8 cellular contexts compared by ENCODE assay signal in genomic region chr7:2431260-2431867, GRCh38. TPM values are rescaled to one million over a fixed set of nuclear protein-coding genes. Genes with fewer than 3 reads are reported as not detected.
DNase-seq lines count a peak whose midpoint lies in the region; ATAC-seq, FAIRE-seq and TF ChIP-seq lines count a peak whose summit lies in the region.

No MANE protein-coding gene starts in this region.

- H3K4me1 ChIP-seq in CD4-positive, CD25-positive, alpha-beta regulatory T cell (ENCODE audit: control insufficient read depth, insufficient read depth, low read length, poor library complexity, severe bottlenecking): no peaks in the 10 kb centered on the region
- peaks cover 16% of the 10 kb centered on the region for H3K4me1 ChIP-seq in HepG2 (ENCODE audit: insufficient read depth, low read length)

- H3K4me3 Mint-ChIP-seq in CD4-positive, CD25-positive, alpha-beta regulatory T cell: no peak overlapping the region

- peak; percentile 40 to 53 for ATAC-seq in CD4-positive, CD25-positive, alpha-beta regulatory T cell (ENCODE audit: low read depth in 2 of 2)
- ATAC-seq in HepG2 (peak; percentile 92), left ventricle myocardium superior (no peak)

- peaks cover 20% of the 10 kb centered on the region for H3K36me3 Mint-ChIP-seq in CD4-positive, CD25-positive, alpha-beta regulatory T cell

- H3K27ac Mint-ChIP-seq in CD4-positive, CD25-positive, alpha-beta regulatory T cell: peak overlapping the region in 1 of 3 donors; percentile 1

- POLR2A ChIA-PET in HepG2 (lab: Yijun Ruan, JAX): interaction anchor here (1.2 kb wide), 1 partner anchor 19 kb away, joined by 4 read pairs; no protein-coding TSS in a partner anchor

- no peaks in the 10 kb centered on the region for H3K27me3 ChIP-seq in CD4-positive, CD25-positive, alpha-beta regulatory T cell (ENCODE audit: control insufficient read depth, insufficient read depth, low read length)
- H3K27me3 ChIP-seq in HepG2 (ENCODE audit: control insufficient read depth in 1 of 2, insufficient read depth in 2 of 2, low read length in 2 of 2): no peaks in the 10 kb centered on the region

- H3K9me3 ChIP-seq in CD4-positive, CD25-positive, alpha-beta regulatory T cell (ENCODE audit: control insufficient read depth in 2 of 2, low read length in 2 of 2): peaks cover 0 to 3% of the 10 kb centered on the region in 2 experiments
- no peaks in the 10 kb centered on the region for H3K9me3 ChIP-seq in HepG2 (ENCODE audit: low read length)

- in situ Hi-C loops in HepG2 (cut with HindIII; ENCODE audit: extremely low pct_ligation_motif_present, low pct_unique_long_range_greater_than_20kb): loop anchor here (10.0 kb wide), 1 partner anchor 47 kb away; no protein-coding TSS in a partner anchor

- TF ChIP-seq EP300 in HepG2 (IDR thresholded peaks at IDR 0.05; ENCODE audit: low read depth in 2 of 2, low read length in 2 of 2) (no peak), HepG2 (CRISPR knock-in tag; IDR thresholded peaks at IDR 0.05; ENCODE audit: borderline replicate concordance) (no peak)

- no peak overlapping the region for H3K9ac ChIP-seq in HepG2 (ENCODE audit: insufficient read depth, low read depth, low read length)

- CTCF ChIA-PET in HepG2 (lab: Yijun Ruan, JAX; ENCODE audit: low intra/inter-chr PET ratio, low total read pairs): interaction anchor here (1.6 kb wide), 1 partner anchor 27 kb away, joined by 5 read pairs; the partner anchor contains the start of gene CHST12

- peak; percentile 76 for TF ChIP-seq RAD21 in HepG2 (CRISPR knock-in tag; IDR thresholded peaks at IDR 0.05)

- H3K36me3 ChIP-seq in CD4-positive, CD25-positive, alpha-beta regulatory T cell (ENCODE audit: control insufficient read depth, insufficient read depth, low read length): peaks cover 23% of the 10 kb centered on the region
- H3K36me3 ChIP-seq in HepG2 (replicated peaks in 1 of 2; ENCODE audit: control insufficient read depth in 1 of 2, insufficient read depth in 2 of 2, low read length in 2 of 2): peaks cover 8 to 21% of the 10 kb centered on the region in 2 experiments

- peaks cover 0 to 6% (median 3%) of the 10 kb centered on the region in 7 donors for H3K9me3 Mint-ChIP-seq in CD4-positive, CD25-positive, alpha-beta regulatory T cell

- H3K79me2 ChIP-seq in HepG2 (ENCODE audit: insufficient read depth, low read length): peaks cover 2% of the 10 kb centered on the region

- H3K27ac ChIP-seq in CD4-positive, CD25-positive, alpha-beta regulatory T cell (ENCODE audit: insufficient read depth, low read length, poor library complexity, severe bottlenecking): no peak overlapping the region
- H3K27ac ChIP-seq in HepG2 (ENCODE audit: extremely low read length, insufficient read depth, low read length): no peak overlapping the region

- H3K27me3 Mint-ChIP-seq in CD4-positive, CD25-positive, alpha-beta regulatory T cell: no peaks in the 10 kb centered on the region

- intact Hi-C loops in HepG2 (cut with micrococcal nuclease; ENCODE audit: unreplicated experiment) (loop anchor here (1.0 kb wide), 2 partner anchors 27 to 47 kb away; no protein-coding TSS in a partner anchor), left ventricle myocardium superior (cut with micrococcal nuclease) (no loop called here)

- peak; percentile 12 to 41 (median 38) for DNase-seq in CD4-positive, CD25-positive, alpha-beta regulatory T cell
- peak; percentile 83 for DNase-seq in HuH-7 (ENCODE audit: low spot score)
- DNase-seq in activated T-cell treated with anti-CD3 and anti-CD28 coated beads for 4 hours: peak; percentile 24
- peak; percentile 45 for DNase-seq in HepG2 (ENCODE audit: low spot score)
- no peak for DNase-seq in NCI-H1694 treated with DMSO at 0.1 percent for 48 hours (lab: John Stamatoyannopoulos, UW)
- DNase-seq in NCI-H1048 (lab: John Stamatoyannopoulos, UW): no peak
- DNase-seq in left ventricle myocardium superior: no peak
- no peak for DNase-seq in middle frontal gyrus (ENCODE audit: extremely low spot score, low spot score)

- no peaks in the 10 kb centered on the region; the same call in none of the 2 replicates for H4K20me1 ChIP-seq in HepG2 (ENCODE audit: insufficient read depth, low read length)

- H3K4me2 ChIP-seq in HepG2 (ENCODE audit: low read depth, low read length): no peak overlapping the region

- FAIRE-seq in HepG2 (lab: Jason Lieb, UNC): peak; percentile 43

- no peak for TF ChIP-seq POLR2A in HepG2 (IDR thresholded peaks at IDR 0.05; ENCODE audit: insufficient read depth in 1 of 2, low read depth in 2 of 2, low read length in 2 of 2)

- peaks cover 5 to 18% (median 9%) of the 10 kb centered on the region in 4 donors for H3K4me1 Mint-ChIP-seq in CD4-positive, CD25-positive, alpha-beta regulatory T cell

- 83% methylated on average over 2 of the region's 3 CpGs for WGBS in HepG2 (ENCODE audit: low lambda C conversion rate)

- no peak overlapping the region for H3K4me3 ChIP-seq in CD4-positive, CD25-positive, alpha-beta regulatory T cell (ENCODE audit: low read depth, low read length)
- H3K4me3 ChIP-seq in HepG2 (replicated peaks in 1 of 3; ENCODE audit: insufficient read depth in 1 of 3, low read depth in 2 of 3, low read length in 3 of 3): no peak overlapping the region

- H2AFZ ChIP-seq in HepG2 (ENCODE audit: low read length): no peak overlapping the region

- peak; percentile 88 for TF ChIP-seq CTCF in HepG2 (CRISPR knock-in tag; IDR thresholded peaks at IDR 0.05)

- no TSS peak for BruUV-seq in HepG2 (replicated peaks; lab: Mats Ljungman, UMichigan)

TF ChIP-seq in HepG2, 621 proteins besides CTCF, POLR2A, EP300 and RAD21 (continues in another document):
- 0 out of 2 replicates have a peak, but pooled peaks have one; percentile 10 for TF ChIP-seq SALL1 (CRISPR knock-in tag; IDR thresholded peaks at IDR 0.05)

RNA-seq across cellular contexts. Expression of gene CHST12, which starts 28.0 kb away (rescaled TPM):
- total RNA-seq in CD4-positive, CD25-positive, alpha-beta regulatory T cell: 27.8 TPM
- polyA plus RNA-seq in CD4-positive, CD25-positive, alpha-beta regulatory T cell: 10 to 100 TPM; 14.1 to 20.4 (median 19.3) TPM
- total RNA-seq in HepG2 (2016; rRNA removed; fragmentation: Illumina TruSeq; extraction: Trizol) (3.7 and 6.4 TPM in 2 replicates), left ventricle myocardium superior (15.1 TPM)
- 1.4 and 1.5 TPM in 2 replicates for total RNA-seq in HepG2 (2016; cell fraction: cytosol; rRNA removed; fragmentation: Illumina TruSeq; extraction: Trizol; ENCODE audit: low read depth)
- total RNA-seq in HepG2 (2016; cell fraction: insoluble cytoplasmic fraction; rRNA removed; fragmentation: Illumina TruSeq; extraction: Trizol): 3.5 and 6.3 TPM in 2 replicates
- 3.9 and 4.8 TPM in 2 replicates for total RNA-seq in HepG2 (2016; cell fraction: membrane; rRNA removed; fragmentation: Illumina TruSeq; extraction: Trizol)
- 5.8 and 6.9 TPM in 2 replicates for total RNA-seq in HepG2 (2016; cell fraction: nucleus; rRNA removed; fragmentation: Illumina TruSeq; extraction: Trizol)
- 15.8 and 17.0 TPM in 2 replicates for polyA plus RNA-seq in HepG2 (2011; rRNA removed)
- polyA plus RNA-seq in HepG2 (2011; cell fraction: cytosol; rRNA removed): 14.4 and 28.9 TPM in 2 replicates
- 16.3 and 21.2 TPM in 2 replicates for polyA plus RNA-seq in HepG2 (2011; cell fraction: nucleus; rRNA removed)
- polyA plus RNA-seq in HepG2 (2012): 8.1 and 11.8 TPM in 2 replicates
- 3.3 and 4.7 TPM in 2 replicates for polyA plus RNA-seq in HepG2 (2016; cell fraction: cytosol; fragmentation: Illumina TruSeq; extraction: Trizol; ENCODE audit: low read depth)
- 5.7 and 8.1 TPM in 2 replicates for polyA plus RNA-seq in HepG2 (2016; cell fraction: insoluble cytoplasmic fraction; fragmentation: Illumina TruSeq; extraction: Trizol; ENCODE audit: low read depth)
- polyA plus RNA-seq in HepG2 (2016; cell fraction: membrane; fragmentation: Illumina TruSeq; extraction: Trizol; ENCODE audit: low read depth): 5.6 and 6.2 TPM in 2 replicates
- polyA plus RNA-seq in HepG2 (2016; cell fraction: nucleus; fragmentation: Illumina TruSeq; extraction: Trizol; ENCODE audit: insufficient read depth, low read depth): 21.2 and 23.6 TPM in 2 replicates
- 12.0 and 35.8 TPM in 2 replicates for polyA minus RNA-seq in HepG2 (2011; rRNA and poly(A)+ RNA removed; ENCODE audit: low replicate concordance)
- polyA minus RNA-seq in HepG2 (2011; cell fraction: cytosol; rRNA and poly(A)+ RNA removed): 12.9 and 20.5 TPM in 2 replicates
- 5.7 TPM in 2 replicates for polyA minus RNA-seq in HepG2 (2011; cell fraction: nucleus; rRNA and poly(A)+ RNA removed)

RNA-seq across cellular contexts. Expression of gene GRIFIN, which starts 44.8 kb away (rescaled TPM):
- not detected for total RNA-seq in CD4-positive, CD25-positive, alpha-beta regulatory T cell
- not detected for polyA plus RNA-seq in CD4-positive, CD25-positive, alpha-beta regulatory T cell
- total RNA-seq in HepG2 (2016; rRNA removed; fragmentation: Illumina TruSeq; extraction: Trizol): not detected in 2 replicates
- total RNA-seq in HepG2 (2016; cell fraction: cytosol; rRNA removed; fragmentation: Illumina TruSeq; extraction: Trizol; ENCODE audit: low read depth): not detected in 2 replicates
- total RNA-seq in HepG2 (2016; cell fraction: insoluble cytoplasmic fraction; rRNA removed; fragmentation: Illumina TruSeq; extraction: Trizol): not detected in 2 replicates
- not detected in 2 replicates for total RNA-seq in HepG2 (2016; cell fraction: membrane; rRNA removed; fragmentation: Illumina TruSeq; extraction: Trizol)
- not detected in 2 replicates for total RNA-seq in HepG2 (2016; cell fraction: nucleus; rRNA removed; fragmentation: Illumina TruSeq; extraction: Trizol)
- polyA plus RNA-seq in HepG2 (2011; rRNA removed): not detected in 2 replicates
- polyA plus RNA-seq in HepG2 (2011; cell fraction: cytosol; rRNA removed): not detected in 2 replicates
- polyA plus RNA-seq in HepG2 (2011; cell fraction: nucleus; rRNA removed): not detected in 2 replicates
- polyA plus RNA-seq in HepG2 (2012): not detected in 2 replicates
- polyA plus RNA-seq in HepG2 (2016; cell fraction: cytosol; fragmentation: Illumina TruSeq; extraction: Trizol; ENCODE audit: low read depth): not detected in 2 replicates
- polyA plus RNA-seq in HepG2 (2016; cell fraction: insoluble cytoplasmic fraction; fragmentation: Illumina TruSeq; extraction: Trizol; ENCODE audit: low read depth): not detected in 2 replicates
- not detected in 2 replicates for polyA plus RNA-seq in HepG2 (2016; cell fraction: membrane; fragmentation: Illumina TruSeq; extraction: Trizol; ENCODE audit: low read depth)
- polyA plus RNA-seq in HepG2 (2016; cell fraction: nucleus; fragmentation: Illumina TruSeq; extraction: Trizol; ENCODE audit: insufficient read depth, low read depth): not detected in 2 replicates
- not detected in 2 replicates for polyA minus RNA-seq in HepG2 (2011; rRNA and poly(A)+ RNA removed; ENCODE audit: low replicate concordance)
- polyA minus RNA-seq in HepG2 (2011; cell fraction: cytosol; rRNA and poly(A)+ RNA removed): not detected in 2 replicates
- not detected in 2 replicates for polyA minus RNA-seq in HepG2 (2011; cell fraction: nucleus; rRNA and poly(A)+ RNA removed)
- not detected for total RNA-seq in left ventricle myocardium superior

Comparison
In these comparisons a context has a peak if more than half of its experiments do, and no peak if none do; other contexts are left out.
1. DNase-seq: peak in CD4-positive, CD25-positive, alpha-beta regulatory T cell (3 of 3), HuH-7 (single experiment), activated T-cell treated with anti-CD3 and anti-CD28 coated beads for 4 hours (single experiment) and HepG2 (single experiment); none in NCI-H1694 treated with DMSO at 0.1 percent for 48 hours (single experiment), NCI-H1048 (single experiment), left ventricle myocardium superior (single experiment) and middle frontal gyrus (single experiment).